In the genomic region with DNA sequence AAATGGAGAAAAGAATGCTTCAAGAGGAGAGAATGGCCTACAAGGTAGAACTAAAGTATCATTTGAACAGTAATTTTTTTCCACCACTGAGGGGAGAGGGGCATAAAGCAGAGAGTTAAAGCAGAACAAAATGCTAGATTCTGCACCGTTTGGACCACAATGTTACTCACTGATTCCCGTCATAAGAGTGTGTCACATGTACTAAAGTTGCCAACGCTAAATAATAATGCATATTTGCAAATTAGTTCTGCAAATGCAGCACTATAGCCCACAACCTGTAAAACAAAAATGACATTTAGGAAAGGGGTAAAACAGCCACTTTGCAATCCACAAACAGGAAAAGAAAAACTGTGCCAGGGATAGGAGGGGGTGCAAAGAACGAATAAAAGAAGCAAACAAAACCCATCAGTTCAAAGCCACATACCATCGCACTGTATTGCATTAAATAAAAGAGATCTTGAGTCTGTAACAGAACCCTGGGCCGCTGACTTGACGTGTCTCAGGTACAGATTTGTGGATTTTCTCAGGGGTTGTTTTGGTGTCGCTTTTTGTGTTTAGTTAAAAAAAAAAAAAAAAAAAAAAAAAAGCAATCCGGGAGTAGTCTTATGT, we compare ENCODE assay signal across 8 cellular contexts. TPM values are rescaled to one million over a fixed set of nuclear protein-coding genes. Genes with fewer than 3 reads are reported as not detected.
A peak's percentile ranks its signal among the peaks of the same experiment; 100 is the strongest.
DNase-seq lines count a peak whose midpoint lies in the region; ATAC-seq, FAIRE-seq and TF ChIP-seq lines count a peak whose summit lies in the region.

No MANE protein-coding gene starts in this region.

- DNase-seq in Daoy (ENCODE audit: low read depth) (peak; percentile 41), NCI-H69 (lab: John Stamatoyannopoulos, UW) (peak; percentile 83), H4 (ENCODE audit: low spot score) (no peak), H54 (ENCODE audit: insufficient read length, low spot score) (no peak), AG20443 (ENCODE audit: low spot score) (no peak)

- peak overlapping the region; percentile 87 for H3K27ac ChIP-seq in duodenal mucosa (ENCODE audit: low read depth, low read length)

- FAIRE-seq in H54 (lab: Jason Lieb, UNC) = no peak

- no peak for TF ChIP-seq POLR2A in H54 (IDR thresholded peaks at IDR 0.05; ENCODE audit: low read depth, low read length)

- ATAC-seq in GM19395 (IDR thresholded peaks at IDR 0.05; ENCODE audit: unreplicated experiment) = no peak

- peak overlapping the region; percentile 81 to 87 for H3K4me3 ChIP-seq in duodenal mucosa (ENCODE audit: low read depth in 1 of 2, low read length in 2 of 2)
- peak overlapping the region; percentile 54 for H3K4me3 ChIP-seq in neuron (ENCODE audit: low read length)

- H3K36me3 ChIP-seq in duodenal mucosa (ENCODE audit: control insufficient read depth in 1 of 2, insufficient read depth in 2 of 2, low read length in 2 of 2) (no peaks in the 10 kb centered on the region), neuron (ENCODE audit: insufficient read depth, low read length) (no peaks in the 10 kb centered on the region)

- H2AFZ ChIP-seq in neuron (ENCODE audit: low read depth, low read length) = no peak overlapping the region

- peak overlapping the region; percentile 46 to 72 for H3K9ac ChIP-seq in duodenal mucosa (ENCODE audit: low read depth in 1 of 2, low read length in 2 of 2)

- H3K9me3 ChIP-seq in duodenal mucosa (ENCODE audit: control insufficient read depth in 1 of 2, low read length in 2 of 2) (no peaks in the 10 kb centered on the region), neuron (ENCODE audit: low read length) (no peaks in the 10 kb centered on the region)

- H3K4me1 ChIP-seq in duodenal mucosa (ENCODE audit: control insufficient read depth in 1 of 2, insufficient read depth in 2 of 2, low read length in 2 of 2) (peaks cover 18 to 37% of the 10 kb centered on the region in 2 donors), neuron (ENCODE audit: insufficient read depth, low read length) (peaks cover 46% of the 10 kb centered on the region)

- H3K27me3 ChIP-seq in duodenal mucosa (ENCODE audit: control insufficient read depth in 1 of 2, insufficient read depth in 2 of 2, low read length in 2 of 2) (no peaks in the 10 kb centered on the region), neuron (ENCODE audit: insufficient read depth, low read length) (no peaks in the 10 kb centered on the region)

RNA-seq across cellular contexts. Expression of a gene that starts 7.7 kb away (rescaled TPM):
- total RNA-seq in Daoy (2014; rRNA removed; shearing (Covaris generic)) = 16.5 and 19.4 TPM in 2 replicates
- total RNA-seq in H4 (2014; rRNA removed; shearing (Covaris generic)) = 10.2 and 11.3 TPM in 2 replicates

Comparison
In these comparisons a context has a peak if more than half of its experiments do, and no peak if none do; other contexts are left out.
1. DNase-seq: peak in Daoy (single experiment) and NCI-H69 (single experiment); none in H4 (single experiment), H54 (single experiment) and AG20443 (single experiment).